In the genomic region with DNA sequence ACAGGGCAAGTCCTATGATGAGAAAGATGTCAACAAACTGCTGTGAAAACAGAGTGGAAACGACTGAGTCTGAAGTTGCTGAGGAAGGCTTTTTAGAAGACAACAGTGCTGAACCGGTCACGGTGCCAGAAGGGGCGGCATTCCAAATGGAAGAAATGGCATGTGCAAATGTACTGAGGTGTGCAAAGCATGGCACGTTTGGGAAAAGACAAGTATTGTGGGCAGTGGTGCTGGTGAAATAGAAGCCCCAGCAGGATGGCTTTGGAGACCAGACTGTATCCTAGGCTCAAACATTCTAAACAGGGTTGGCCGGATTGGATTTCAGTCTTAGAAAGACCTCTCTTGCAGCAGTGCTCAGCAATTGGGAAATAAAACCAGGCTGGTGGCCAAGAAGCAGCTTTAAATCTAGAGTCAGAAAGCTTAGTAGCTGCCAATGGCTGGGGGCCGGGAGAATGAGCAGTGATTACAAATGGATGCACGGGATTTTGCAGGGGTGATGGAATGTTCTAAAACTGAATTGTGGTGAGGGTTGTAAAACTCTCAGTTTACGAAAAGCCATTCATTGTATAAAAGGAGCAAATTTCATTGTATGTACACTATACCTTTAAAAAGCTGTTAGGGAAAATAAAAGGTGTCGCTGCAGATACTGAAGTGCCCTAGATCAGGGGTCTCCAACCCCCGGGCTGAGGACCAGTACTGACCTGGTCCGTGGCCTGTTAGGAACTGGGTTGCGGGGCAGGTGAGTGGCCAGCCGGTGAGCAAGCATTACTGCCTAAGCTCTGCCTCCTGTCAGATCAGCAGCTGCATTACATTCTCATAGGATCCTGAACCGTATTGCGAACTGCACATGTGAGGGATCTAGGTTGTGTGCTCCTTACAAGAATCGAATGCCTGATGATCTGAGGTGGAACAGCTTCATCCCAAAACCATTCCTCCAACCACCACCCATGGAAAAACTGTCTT, we compare ENCODE assay signal across 17 cellular contexts.
A peak's percentile ranks its signal among the peaks of the same experiment; 100 is the strongest.
DNase-seq lines count a peak whose midpoint lies in the region; ATAC-seq and TF ChIP-seq lines count a peak whose summit lies in the region.
"Had no signal": no experiment of that assay in that cellular context is flagged by ENCODE, and none has a peak within 500 bp of the region (broad histone marks: within the 10 kb centered on the region; RNA-seq: fewer than 3 reads in every experiment).

No MANE protein-coding gene starts in this region.

- H3K27me3 ChIP-seq in adrenal gland (no peaks in the 10 kb centered on the region), hepatocyte (no peaks in the 10 kb centered on the region), sigmoid colon (no peaks in the 10 kb centered on the region)

- DNase-seq in AG20443 (ENCODE audit: low spot score) (peak; percentile 58), adrenal gland (peak; percentile 26 to 76 (median 61)), hepatocyte (ENCODE audit: low spot score) (peak; percentile 49), sigmoid colon (peak; percentile 78), NCI-H1417 (lab: John Stamatoyannopoulos, UW) (no peak)
- no peak for DNase-seq in stimulated activated CD8-positive, alpha-beta memory T cell treated with anti-CD3 and anti-CD28 coated beads, Interleukin-4, amount 100 ng/mL, for 48 hours
- DNase-seq: activated CD4-positive, CD25-positive, alpha-beta regulatory T cell treated with anti-CD3 and anti-CD28 coated beads, Interleukin-2, amount 50 U/mL, for 72 hours; activated CD8-positive, alpha-beta memory T cell treated with anti-CD3 and anti-CD28 coated beads, Interleukin-2, amount 50 U/mL, for 4 hours; activated naive CD4-positive, alpha-beta T cell treated with anti-CD3 and anti-CD28 coated beads, Interleukin-2, amount 50 U/mL, for 16 hours; DMS79 treated with DMSO at 0.1 percent for 48 hours; lower lobe of right lung; MV-4-11; NCI-H2171; stimulated activated naive CD8-positive, alpha-beta T cell treated with anti-CD3 and anti-CD28 coated beads, Interleukin-15, amount 100 ng/mL, for 72 hours; T-helper 2 cell had no signal

- H3K79me2 ChIP-seq in hepatocyte = no peaks in the 10 kb centered on the region

- H3K9me3 ChIP-seq in adrenal gland (replicated peaks in 1 of 3) (no peaks in the 10 kb centered on the region), hepatocyte (ENCODE audit: low read depth) (no peaks in the 10 kb centered on the region), sigmoid colon (no peaks in the 10 kb centered on the region)
- H3K9me3 ChIP-seq: lower lobe of right lung had no signal

- no peak overlapping the region for H2AFZ ChIP-seq in hepatocyte

- H4K20me1 ChIP-seq in hepatocyte (ENCODE audit: insufficient read depth, poor library complexity, severe bottlenecking) = no peaks in the 10 kb centered on the region

- WGBS in adrenal gland, 4 donors = 75 to 85% (median 77%) methylated on average over 16 to 17 of the region's 17 CpGs
- WGBS in hepatocyte (ENCODE audit: low lambda C conversion rate, missing lambda C conversion rate) = 68% methylated on average over 17 of the region's 17 CpGs
- WGBS in sigmoid colon, 2 donors = 86 to 89% methylated on average over 17 of the region's 17 CpGs

- H3K27ac ChIP-seq in adrenal gland (no peak overlapping the region), hepatocyte (no peak overlapping the region), sigmoid colon (no peak overlapping the region)
- H3K27ac ChIP-seq: lower lobe of right lung had no signal

- H3K36me3 ChIP-seq in adrenal gland (replicated peaks in 1 of 2) = no peaks in the 10 kb centered on the region
- H3K36me3 ChIP-seq in hepatocyte (replicated peaks; ENCODE audit: insufficient read depth, low read depth) = no peaks in the 10 kb centered on the region
- peaks cover 0 to 14% (median 5%) of the 10 kb centered on the region in 4 donors for H3K36me3 ChIP-seq in sigmoid colon

- H3K4me2 ChIP-seq in hepatocyte = no peak overlapping the region

- TF ChIP-seq EP300 in sigmoid colon (IDR thresholded peaks at IDR 0.05) = no peak

- H3K9me2 ChIP-seq in hepatocyte (replicated peaks; ENCODE audit: insufficient read depth) = no peaks in the 10 kb centered on the region

- TF ChIP-seq CTCF in adrenal gland (IDR thresholded peaks at IDR 0.05) (no peak), hepatocyte (IDR thresholded peaks at IDR 0.05; ENCODE audit: poor library complexity) (no peak), sigmoid colon (IDR thresholded peaks at IDR 0.05) (no peak)

- intact Hi-C loops in adrenal gland (cut with DNase I) = no loop called here
- intact Hi-C loops in sigmoid colon (cut with DNase I) = no loop called here

- ATAC-seq in GM21786 (IDR thresholded peaks at IDR 0.05; ENCODE audit: unreplicated experiment) = no peak
- ATAC-seq in GM18517 (IDR thresholded peaks at IDR 0.05; ENCODE audit: unreplicated experiment) = no peak
- ATAC-seq: lower lobe of right lung; stimulated activated naive CD8-positive, alpha-beta T cell treated with anti-CD3 and anti-CD28 coated beads, Interleukin-15, amount 100 ng/mL, for 72 hours had no signal

- H3K4me3 ChIP-seq in adrenal gland = no peak overlapping the region
- H3K4me3 ChIP-seq in hepatocyte = no peak overlapping the region
- H3K4me3 ChIP-seq in sigmoid colon = no peak overlapping the region
- H3K4me3 ChIP-seq: lower lobe of right lung had no signal

- H3K4me1 ChIP-seq in adrenal gland (replicated peaks in 1 of 2) (peaks cover 3 to 16% of the 10 kb centered on the region in 2 donors), hepatocyte (ENCODE audit: insufficient read depth) (peaks cover 29% of the 10 kb centered on the region), sigmoid colon (peaks cover 0 to 23% (median 16%) of the 10 kb centered on the region in 4 donors)
- H3K4me1 ChIP-seq: lower lobe of right lung had no signal

- TF ChIP-seq POLR2A in adrenal gland (IDR thresholded peaks at IDR 0.05) = no peak
- TF ChIP-seq POLR2A in sigmoid colon (IDR thresholded peaks at IDR 0.05) = no peak

Comparison
In these comparisons a context has a peak if more than half of its experiments do, and no peak if none do; other contexts are left out.
1. DNase-seq: peak in AG20443 (single experiment), adrenal gland (7 of 7), hepatocyte (single experiment) and sigmoid colon (single experiment); none in stimulated activated CD8-positive, alpha-beta memory T cell treated with anti-CD3 and anti-CD28 coated beads, Interleukin-4, amount 100 ng/mL, for 48 hours (single experiment) and NCI-H1417 (0 of 3).